In the genomic region with DNA sequence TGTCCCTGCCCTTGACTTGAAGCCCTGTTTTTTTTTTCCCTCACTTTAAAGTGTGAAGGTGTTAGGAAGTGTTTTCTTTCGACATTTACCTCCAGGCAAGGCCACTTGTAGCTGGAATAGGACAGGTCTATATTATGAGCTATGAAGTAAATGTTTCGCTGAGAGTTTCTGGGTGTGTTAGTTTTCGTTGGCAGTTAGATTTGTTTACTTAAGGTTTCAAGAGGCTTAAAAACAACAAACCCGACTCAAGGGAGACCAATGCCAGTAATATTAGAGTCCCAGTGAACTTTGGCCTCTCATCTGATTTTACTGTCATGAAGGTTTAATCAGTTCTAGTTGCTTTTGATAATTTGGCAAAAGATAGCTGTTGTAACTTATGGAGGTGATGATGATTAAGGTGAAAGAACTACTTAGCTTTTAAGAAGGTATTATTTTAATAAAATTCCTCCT, we compare ENCODE assay signal across 1 cellular context.
A peak's percentile ranks its signal among the peaks of the same experiment; 100 is the strongest.
TF ChIP-seq lines count a peak whose summit lies in the region.

No MANE protein-coding gene starts in this region.

TF ChIP-seq in HepG2, 621 proteins besides CTCF, POLR2A, EP300 and RAD21 (continues in another document):
- TF ChIP-seq KDM3A (CRISPR knock-in tag; IDR thresholded peaks at IDR 0.05; ENCODE audit: low read depth) = no peak
- peak; percentile 17; the same call in 1 of the 2 replicates for TF ChIP-seq FOXO1 (CRISPR knock-in tag; IDR thresholded peaks at IDR 0.05)
- peak; percentile 48; the same call in 1 of the 2 replicates for TF ChIP-seq TBX2 (CRISPR knock-in tag; IDR thresholded peaks at IDR 0.05; ENCODE audit: borderline replicate concordance)
- TF ChIP-seq SP5 (CRISPR knock-in tag; IDR thresholded peaks at IDR 0.05; ENCODE audit: borderline replicate concordance, low read depth) = 0 out of 2 replicates have a peak, but pooled peaks have one; percentile 19
- peak; percentile 8 for TF ChIP-seq TEAD3 (CRISPR knock-in tag; optimal IDR thresholded peaks at IDR 0.05; ENCODE audit: borderline replicate concordance)
- peak; percentile 20; the same call in 1 of the 2 replicates for TF ChIP-seq MIXL1 (CRISPR knock-in tag; IDR thresholded peaks at IDR 0.05)
- TF ChIP-seq PAXIP1 (CRISPR knock-in tag; conservative IDR thresholded peaks at IDR 0.05) = peak; percentile 77
- no peak for TF ChIP-seq ZNF552 (CRISPR knock-in tag; IDR thresholded peaks at IDR 0.05; ENCODE audit: borderline replicate concordance)
- no peak for TF ChIP-seq RORA (CRISPR knock-in tag; IDR thresholded peaks at IDR 0.05)
- TF ChIP-seq, protein P1, sequence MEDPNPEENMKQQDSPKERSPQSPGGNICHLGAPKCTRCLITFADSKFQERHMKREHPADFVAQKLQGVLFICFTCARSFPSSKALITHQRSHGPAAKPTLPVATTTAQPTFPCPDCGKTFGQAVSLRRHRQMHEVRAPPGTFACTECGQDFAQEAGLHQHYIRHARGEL (CRISPR knock-in tag; IDR thresholded peaks at IDR 0.05) = no peak
- TF ChIP-seq, protein P2, sequence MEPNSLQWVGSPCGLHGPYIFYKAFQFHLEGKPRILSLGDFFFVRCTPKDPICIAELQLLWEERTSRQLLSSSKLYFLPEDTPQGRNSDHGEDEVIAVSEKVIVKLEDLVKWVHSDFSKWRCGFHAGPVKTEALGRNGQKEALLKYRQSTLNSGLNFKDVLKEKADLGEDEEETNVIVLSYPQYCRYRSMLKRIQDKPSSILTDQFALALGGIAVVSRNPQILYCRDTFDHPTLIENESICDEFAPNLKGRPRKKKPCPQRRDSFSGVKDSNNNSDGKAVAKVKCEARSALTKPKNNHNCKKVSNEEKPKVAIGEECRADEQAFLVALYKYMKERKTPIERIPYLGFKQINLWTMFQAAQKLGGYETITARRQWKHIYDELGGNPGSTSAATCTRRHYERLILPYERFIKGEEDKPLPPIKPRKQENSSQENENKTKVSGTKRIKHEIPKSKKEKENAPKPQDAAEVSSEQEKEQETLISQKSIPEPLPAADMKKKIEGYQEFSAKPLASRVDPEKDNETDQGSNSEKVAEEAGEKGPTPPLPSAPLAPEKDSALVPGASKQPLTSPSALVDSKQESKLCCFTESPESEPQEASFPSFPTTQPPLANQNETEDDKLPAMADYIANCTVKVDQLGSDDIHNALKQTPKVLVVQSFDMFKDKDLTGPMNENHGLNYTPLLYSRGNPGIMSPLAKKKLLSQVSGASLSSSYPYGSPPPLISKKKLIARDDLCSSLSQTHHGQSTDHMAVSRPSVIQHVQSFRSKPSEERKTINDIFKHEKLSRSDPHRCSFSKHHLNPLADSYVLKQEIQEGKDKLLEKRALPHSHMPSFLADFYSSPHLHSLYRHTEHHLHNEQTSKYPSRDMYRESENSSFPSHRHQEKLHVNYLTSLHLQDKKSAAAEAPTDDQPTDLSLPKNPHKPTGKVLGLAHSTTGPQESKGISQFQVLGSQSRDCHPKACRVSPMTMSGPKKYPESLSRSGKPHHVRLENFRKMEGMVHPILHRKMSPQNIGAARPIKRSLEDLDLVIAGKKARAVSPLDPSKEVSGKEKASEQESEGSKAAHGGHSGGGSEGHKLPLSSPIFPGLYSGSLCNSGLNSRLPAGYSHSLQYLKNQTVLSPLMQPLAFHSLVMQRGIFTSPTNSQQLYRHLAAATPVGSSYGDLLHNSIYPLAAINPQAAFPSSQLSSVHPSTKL (CRISPR knock-in tag; IDR thresholded peaks at IDR 0.05) = peak; percentile 83
- no peak for TF ChIP-seq KLF9 (CRISPR knock-in tag; IDR thresholded peaks at IDR 0.05; ENCODE audit: low read depth)
- 0 out of 2 replicates have a peak, but pooled peaks have one; percentile 23 for TF ChIP-seq ZNF331 (CRISPR knock-in tag; IDR thresholded peaks at IDR 0.05)
- TF ChIP-seq, protein P3, sequence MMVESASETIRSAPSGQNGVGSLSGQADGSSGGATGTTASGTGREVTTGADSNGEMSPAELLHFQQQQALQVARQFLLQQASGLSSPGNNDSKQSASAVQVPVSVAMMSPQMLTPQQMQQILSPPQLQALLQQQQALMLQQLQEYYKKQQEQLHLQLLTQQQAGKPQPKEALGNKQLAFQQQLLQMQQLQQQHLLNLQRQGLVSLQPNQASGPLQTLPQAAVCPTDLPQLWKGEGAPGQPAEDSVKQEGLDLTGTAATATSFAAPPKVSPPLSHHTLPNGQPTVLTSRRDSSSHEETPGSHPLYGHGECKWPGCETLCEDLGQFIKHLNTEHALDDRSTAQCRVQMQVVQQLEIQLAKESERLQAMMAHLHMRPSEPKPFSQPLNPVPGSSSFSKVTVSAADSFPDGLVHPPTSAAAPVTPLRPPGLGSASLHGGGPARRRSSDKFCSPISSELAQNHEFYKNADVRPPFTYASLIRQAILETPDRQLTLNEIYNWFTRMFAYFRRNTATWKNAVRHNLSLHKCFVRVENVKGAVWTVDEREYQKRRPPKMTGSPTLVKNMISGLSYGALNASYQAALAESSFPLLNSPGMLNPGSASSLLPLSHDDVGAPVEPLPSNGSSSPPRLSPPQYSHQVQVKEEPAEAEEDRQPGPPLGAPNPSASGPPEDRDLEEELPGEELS (CRISPR knock-in tag; IDR thresholded peaks at IDR 0.05) = peak; percentile 76
- TF ChIP-seq FOXA1 (IDR thresholded peaks at IDR 0.05) = peak; percentile 73
- TF ChIP-seq FOXA1 (CRISPR knock-in tag; IDR thresholded peaks at IDR 0.05) = 0 out of 2 replicates have a peak, but pooled peaks have one; percentile 38
- peak; percentile 78 for TF ChIP-seq GFI1 (CRISPR knock-in tag; IDR thresholded peaks at IDR 0.05; ENCODE audit: borderline replicate concordance)
- TF ChIP-seq ZSCAN21 (CRISPR knock-in tag; IDR thresholded peaks at IDR 0.05; ENCODE audit: borderline replicate concordance) = no peak
- TF ChIP-seq HOXA5 (CRISPR knock-in tag; IDR thresholded peaks at IDR 0.05) = 0 out of 2 replicates have a peak, but pooled peaks have one; percentile 34
- TF ChIP-seq SIN3A (IDR thresholded peaks at IDR 0.05; ENCODE audit: borderline replicate concordance, low read depth, low read length) = no peak
- no peak for TF ChIP-seq THYN1 (CRISPR knock-in tag; IDR thresholded peaks at IDR 0.05; ENCODE audit: borderline replicate concordance, low read depth)
- TF ChIP-seq HDAC2 (CRISPR knock-in tag; IDR thresholded peaks at IDR 0.05) = 0 out of 2 replicates have a peak, but pooled peaks have one; percentile 22
- no peak for TF ChIP-seq SOX6 (IDR thresholded peaks at IDR 0.05)
- TF ChIP-seq SOX6 (CRISPR knock-in tag; IDR thresholded peaks at IDR 0.05) = peak; percentile 48; the same call in 1 of the 2 replicates
- no peak for TF ChIP-seq ZNF598 (CRISPR knock-in tag; IDR thresholded peaks at IDR 0.05; ENCODE audit: borderline replicate concordance)
- 0 out of 2 replicates have a peak, but pooled peaks have one; percentile 9 for TF ChIP-seq ZNF644 (CRISPR knock-in tag; IDR thresholded peaks at IDR 0.05; ENCODE audit: low read depth)
- TF ChIP-seq ZNF788 (CRISPR knock-in tag; IDR thresholded peaks at IDR 0.05; ENCODE audit: borderline replicate concordance) = no peak
- no peak for TF ChIP-seq ZNF652 (CRISPR knock-in tag; IDR thresholded peaks at IDR 0.05; ENCODE audit: borderline replicate concordance, low read depth)
- peak; percentile 68 for TF ChIP-seq FOXA3 (CRISPR knock-in tag; IDR thresholded peaks at IDR 0.05)
- no peak for TF ChIP-seq SP2 (CRISPR knock-in tag; IDR thresholded peaks at IDR 0.05)
- TF ChIP-seq SOX5 (CRISPR knock-in tag; IDR thresholded peaks at IDR 0.05; ENCODE audit: borderline replicate concordance) = peak; percentile 61; the same call in 1 of the 2 replicates
- TF ChIP-seq KMT2A (CRISPR knock-in tag; IDR thresholded peaks at IDR 0.05) = no peak
- peak; percentile 59; the same call in 1 of the 2 replicates for TF ChIP-seq FOXJ3 (CRISPR knock-in tag; IDR thresholded peaks at IDR 0.05; ENCODE audit: borderline replicate concordance)
- no peak for TF ChIP-seq ZBTB44 (CRISPR knock-in tag; IDR thresholded peaks at IDR 0.05)
- TF ChIP-seq, protein P4, sequence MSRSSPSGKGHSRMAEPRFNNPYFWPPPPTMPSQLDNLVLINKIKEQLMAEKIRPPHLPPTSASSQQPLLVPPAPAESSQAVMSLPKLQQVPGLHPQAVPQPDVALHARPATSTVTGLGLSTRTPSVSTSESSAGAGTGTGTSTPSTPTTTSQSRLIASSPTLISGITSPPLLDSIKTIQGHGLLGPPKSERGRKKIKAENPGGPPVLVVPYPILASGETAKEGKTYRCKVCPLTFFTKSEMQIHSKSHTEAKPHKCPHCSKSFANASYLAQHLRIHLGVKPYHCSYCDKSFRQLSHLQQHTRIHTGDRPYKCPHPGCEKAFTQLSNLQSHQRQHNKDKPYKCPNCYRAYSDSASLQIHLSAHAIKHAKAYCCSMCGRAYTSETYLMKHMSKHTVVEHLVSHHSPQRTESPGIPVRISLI (CRISPR knock-in tag; IDR thresholded peaks at IDR 0.05; ENCODE audit: borderline replicate concordance) = peak; percentile 68; the same call in 1 of the 2 replicates
- TF ChIP-seq ISX (CRISPR knock-in tag; conservative IDR thresholded peaks at IDR 0.05) = no peak
- no peak for TF ChIP-seq NCOA5 (CRISPR knock-in tag; IDR thresholded peaks at IDR 0.05)
- TF ChIP-seq MXD3 (CRISPR knock-in tag; IDR thresholded peaks at IDR 0.05) = no peak
- 0 out of 2 replicates have a peak, but pooled peaks have one; percentile 33 for TF ChIP-seq PITX1 (CRISPR knock-in tag; IDR thresholded peaks at IDR 0.05)
- TF ChIP-seq NR2F6 (IDR thresholded peaks at IDR 0.05) = no peak
- peak; percentile 45; the same call in 1 of the 2 replicates for TF ChIP-seq NR2F6 (CRISPR knock-in tag; IDR thresholded peaks at IDR 0.05)
- no peak for TF ChIP-seq ZNF737 (CRISPR knock-in tag; IDR thresholded peaks at IDR 0.05; ENCODE audit: borderline replicate concordance)
- 0 out of 2 replicates have a peak, but pooled peaks have one; percentile 26 for TF ChIP-seq THAP11 (CRISPR knock-in tag; IDR thresholded peaks at IDR 0.05)
- no peak for TF ChIP-seq GABPA (IDR thresholded peaks at IDR 0.05; ENCODE audit: low read depth, low read length)
- TF ChIP-seq GABPA (CRISPR knock-in tag; IDR thresholded peaks at IDR 0.05; ENCODE audit: low read depth) = 0 out of 2 replicates have a peak, but pooled peaks have one; percentile 24
- 0 out of 2 replicates have a peak, but pooled peaks have one; percentile 43 for TF ChIP-seq BRCA1 (CRISPR knock-in tag; IDR thresholded peaks at IDR 0.05)
- TF ChIP-seq HNF4G (IDR thresholded peaks at IDR 0.05; ENCODE audit: borderline replicate concordance, low read depth, low read length) = peak; percentile 45; the same call in 1 of the 2 replicates
- TF ChIP-seq HNF4G (CRISPR knock-in tag; IDR thresholded peaks at IDR 0.05; ENCODE audit: borderline replicate concordance, low read depth) = no peak
- TF ChIP-seq ZNF614 (CRISPR knock-in tag; IDR thresholded peaks at IDR 0.05; ENCODE audit: borderline replicate concordance) = peak; percentile 45; the same call in 1 of the 2 replicates
